ENCODE assay signal across 8 cellular contexts in genomic region chr22:43151251-43152000, GRCh38. TPM values are rescaled to one million over a fixed set of nuclear protein-coding genes. Genes with fewer than 3 reads are reported as not detected.
DNase-seq lines count a peak whose midpoint lies in the region; ATAC-seq, FAIRE-seq and TF ChIP-seq lines count a peak whose summit lies in the region.

TSS of gene TSPO (plus strand) at chr22:43151559. CDS start at chr22:43159239, 7,680 bp downstream.

- ATAC-seq in HG02973 (IDR thresholded peaks at IDR 0.05; ENCODE audit: unreplicated experiment) (no peak), HG03045 (IDR thresholded peaks at IDR 0.05; ENCODE audit: unreplicated experiment) (no peak)

- 1 to 2% (median 2%) methylated on average over 38 to 75 of the region's 75 CpGs for WGBS in small intestine, 3 donors

- TF ChIP-seq CTCF in Calu3 (IDR thresholded peaks at IDR 0.05; ENCODE audit: unreplicated experiment), result no peak

- peaks cover 8% of the 10 kb centered on the region for H3K4me1 Mint-ChIP-seq in Calu3 (ENCODE audit: low read depth, unreplicated experiment)

- H3K36me3 ChIP-seq in small intestine (ENCODE audit: control insufficient read depth in 2 of 2, insufficient read depth in 2 of 2, low read length in 2 of 2), result no peaks in the 10 kb centered on the region

- no TSS peak for BruUV-seq in Calu3 (replicated peaks; lab: Mats Ljungman, UMichigan)

- H3K9me3 Mint-ChIP-seq in Calu3 (ENCODE audit: low read depth, unreplicated experiment), result no peaks in the 10 kb centered on the region

- no peaks in the 10 kb centered on the region for H3K9me3 ChIP-seq in small intestine (ENCODE audit: control insufficient read depth, low read depth)

- H3K4me1 ChIP-seq in small intestine (ENCODE audit: control insufficient read depth in 2 of 2, insufficient read depth in 1 of 2, low read depth in 1 of 2, low read length in 1 of 2), result no peaks in the 10 kb centered on the region

- no peaks in the 10 kb centered on the region for H3K27me3 Mint-ChIP-seq in Calu3 (ENCODE audit: unreplicated experiment)

- H3K27ac Mint-ChIP-seq in Calu3 (ENCODE audit: unreplicated experiment), result peak within 1 kb of the TSS; percentile 70

- peak within 1 kb of the TSS; percentile 84 to 96 for H3K27ac ChIP-seq in small intestine (ENCODE audit: low read depth in 1 of 2, low read length in 1 of 2)

- CTCF ChIA-PET in Calu3 (lab: Charles Lee), result interaction anchor here (0.6 to 1.5 kb wide), 2 partner anchors 10 to 276 kb away, joined by 3 to 5 read pairs; no protein-coding TSS in a partner anchor

- no peak for FAIRE-seq in small intestine (lab: Jason Lieb, UNC)

- H3K4me3 Mint-ChIP-seq in Calu3 (ENCODE audit: low read depth, unreplicated experiment), result peak within 1 kb of the TSS; percentile 69

- no peaks in the 10 kb centered on the region for H3K27me3 ChIP-seq in small intestine (ENCODE audit: control insufficient read depth in 2 of 2, insufficient read depth in 2 of 2, low read length in 2 of 2)

- H3K4me3 ChIP-seq in small intestine (ENCODE audit: low read depth in 1 of 2, low read length in 2 of 2), result peak within 1 kb of the TSS; percentile 69 to 87

- intact Hi-C loops in Calu3 (cut with micrococcal nuclease; ENCODE audit: unreplicated experiment), result no loop called here

- DNase-seq in Calu3 (peak; percentile 67), HuH-7 (ENCODE audit: low spot score) (peak; percentile 76), inferior parietal cortex (ENCODE audit: extremely low spot score) (peak; percentile 38), small intestine (peak; percentile 66)
- DNase-seq in activated CD4-positive, CD25-positive, alpha-beta regulatory T cell (lab: John Stamatoyannopoulos, UW), result peak; percentile 33 to 50 (median 46)
- peak; percentile 44 for DNase-seq in central memory CD4-positive, alpha-beta T cell

- peaks cover 33% of the 10 kb centered on the region for H3K36me3 Mint-ChIP-seq in Calu3 (ENCODE audit: insufficient read depth, unreplicated experiment)

RNA-seq across cellular contexts. Expression of gene TSPO, which starts in this region (rescaled TPM):
- 185 and 195 TPM in 2 replicates for total RNA-seq in Calu3 (2022)
- 100 to 1,000 TPM; 222 to 375 (median 263) TPM for polyA plus RNA-seq in small intestine
